ENCODE assay signal across 8 cellular contexts in genomic region chr21:31732538-31732864, GRCh38. TPM values are rescaled to one million over a fixed set of nuclear protein-coding genes. Genes with fewer than 3 reads are reported as not detected.
DNase-seq lines count a peak whose midpoint lies in the region; ATAC-seq and TF ChIP-seq lines count a peak whose summit lies in the region.

No MANE protein-coding gene starts in this region.

- no peaks in the 10 kb centered on the region; the same call in 1 of the 2 replicates for H3K9me3 ChIP-seq in AG04450 (ENCODE audit: control insufficient read depth, insufficient read depth, low read length)
- no peaks in the 10 kb centered on the region for H3K9me3 ChIP-seq in HUES6 (ENCODE audit: control insufficient read depth, insufficient read depth, low read depth, low read length)
- no peaks in the 10 kb centered on the region for H3K9me3 ChIP-seq in mucosa of stomach (ENCODE audit: control insufficient read depth, low read length)

- CTCF ChIA-PET in AG04450 (lab: Charles Lee): interaction anchor here (0.6 kb wide), 1 partner anchor 580 kb away, joined by 3 read pairs; no protein-coding TSS in a partner anchor

- DNase-seq in AG04450 (ENCODE audit: low read depth, low spot score): no peak
- peak in 3 of 10 donors; percentile 27 to 46 (median 34) for DNase-seq in dorsolateral prefrontal cortex
- no peak for DNase-seq in HPDE6-E6E7 (ENCODE audit: extremely low spot score)
- no peak for DNase-seq in kidney tubule cell (ENCODE audit: low spot score)

- intact Hi-C loops in dorsolateral prefrontal cortex (cut with DNase I): loop anchor here (2.0 kb wide), 1 partner anchor 74 kb away; the partner anchor contains the start of gene SOD1 (in 2 of the 2)

- peak overlapping the region; percentile 75 for H3K27ac ChIP-seq in AG04450 (ENCODE audit: low read depth, low read length)
- peak overlapping the region; percentile 91 for H3K27ac ChIP-seq in HUES6 (ENCODE audit: low read depth, low read length)
- H3K27ac ChIP-seq in dorsolateral prefrontal cortex: peak overlapping the region; percentile 66 to 99 (median 94)

- no peak for TF ChIP-seq CTCF in AG04450 (IDR thresholded peaks at IDR 0.05; ENCODE audit: low read depth, low read length)
- TF ChIP-seq CTCF in dorsolateral prefrontal cortex (IDR thresholded peaks at IDR 0.05 in 54 of 56, conservative IDR thresholded peaks at IDR 0.05 in 2 of 56; ENCODE audit: low read depth in 1 of 56, partially characterized antibody in 56 of 56): no peak

- H3K27me3 ChIP-seq in AG04450 (ENCODE audit: control insufficient read depth, insufficient read depth, low read length) (no peaks in the 10 kb centered on the region), HUES6 (ENCODE audit: control insufficient read depth, insufficient read depth, low read length) (no peaks in the 10 kb centered on the region), dorsolateral prefrontal cortex (no peaks in the 10 kb centered on the region), mucosa of stomach (ENCODE audit: control insufficient read depth, insufficient read depth, low read length) (no peaks in the 10 kb centered on the region)

- ATAC-seq in GM18909 (IDR thresholded peaks at IDR 0.05; ENCODE audit: poor library complexity, unreplicated experiment) (no peak), GM18520 (IDR thresholded peaks at IDR 0.05; ENCODE audit: unreplicated experiment) (no peak)

- H3K4me1 ChIP-seq in HUES6 (ENCODE audit: control insufficient read depth, insufficient read depth, low read length): peaks cover 29% of the 10 kb centered on the region
- peaks cover 25% of the 10 kb centered on the region for H3K4me1 ChIP-seq in mucosa of stomach (ENCODE audit: control insufficient read depth, insufficient read depth, low read length)

- H3K9ac ChIP-seq in HUES6 (ENCODE audit: low read length) (peak overlapping the region; percentile 93), mucosa of stomach (ENCODE audit: low read length) (peak overlapping the region; percentile 56)

- H3K36me3 ChIP-seq in HUES6 (ENCODE audit: control insufficient read depth, insufficient read depth, low read length) (peaks cover 7% of the 10 kb centered on the region; the same call in 1 of the 2 replicates), mucosa of stomach (ENCODE audit: control insufficient read depth, insufficient read depth, low read length) (no peaks in the 10 kb centered on the region)

- H3K4me3 ChIP-seq in AG04450 (ENCODE audit: low read depth, low read length) (peak overlapping the region; percentile 65), HUES6 (ENCODE audit: low read depth, low read length) (peak overlapping the region; percentile 65), dorsolateral prefrontal cortex (peak overlapping the region; percentile 60 to 99 (median 94)), mucosa of stomach (ENCODE audit: low read length) (peak overlapping the region; percentile 44)

- POLR2A ChIA-PET in AG04450 (lab: Yijun Ruan, JAX): interaction anchor here (0.6 to 0.8 kb wide), 2 partner anchors 22 to 43 kb away, joined by 3 read pairs; no protein-coding TSS in a partner anchor

RNA-seq across cellular contexts. Expression of gene SCAF4, which starts 0.6 kb away (rescaled TPM):
- 6.3 and 7.8 TPM in 2 replicates for polyA plus RNA-seq in AG04450 (2011; rRNA removed)
- polyA minus RNA-seq in AG04450 (2011; rRNA and poly(A)+ RNA removed): 16.4 and 19.2 TPM in 2 replicates
- total RNA-seq in dorsolateral prefrontal cortex: 10 to 100 TPM; 26.2 to 45.8 (median 34.5) TPM

Comparison
In these comparisons a context has a peak if more than half of its experiments do, and no peak if none do; other contexts are left out.
1. H3K4me3 ChIP-seq: peak in every context shown above with its lines; median percentile 94 in dorsolateral prefrontal cortex; 65 in AG04450; 65 in HUES6; 44 in mucosa of stomach.